1 cellular context compared by ENCODE assay signal in the genomic region with DNA sequence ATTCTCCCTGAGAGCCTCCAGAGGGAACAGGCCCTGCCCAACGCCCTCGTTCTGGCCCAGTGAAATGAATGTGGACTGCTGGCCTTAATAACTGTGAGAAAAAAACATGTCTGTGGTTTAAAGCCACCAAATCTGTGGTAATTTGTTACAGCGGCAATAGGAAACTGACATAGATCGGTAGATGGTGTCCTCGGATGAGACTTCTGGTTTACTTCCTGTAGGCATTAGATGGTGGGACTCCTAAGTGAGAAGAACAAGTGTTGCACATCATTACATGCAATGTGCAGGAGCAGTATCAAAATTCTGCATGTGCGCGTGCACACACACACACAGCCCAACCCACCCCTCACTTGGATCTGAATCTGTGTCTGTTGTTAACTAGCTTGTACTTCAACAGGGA.
TF ChIP-seq lines count a peak whose summit lies in the region.

No MANE protein-coding gene starts in this region.

TF ChIP-seq in WTC11, 78 proteins besides CTCF, POLR2A, EP300 and RAD21 (continued from another document):
- TF ChIP-seq, protein P1, sequence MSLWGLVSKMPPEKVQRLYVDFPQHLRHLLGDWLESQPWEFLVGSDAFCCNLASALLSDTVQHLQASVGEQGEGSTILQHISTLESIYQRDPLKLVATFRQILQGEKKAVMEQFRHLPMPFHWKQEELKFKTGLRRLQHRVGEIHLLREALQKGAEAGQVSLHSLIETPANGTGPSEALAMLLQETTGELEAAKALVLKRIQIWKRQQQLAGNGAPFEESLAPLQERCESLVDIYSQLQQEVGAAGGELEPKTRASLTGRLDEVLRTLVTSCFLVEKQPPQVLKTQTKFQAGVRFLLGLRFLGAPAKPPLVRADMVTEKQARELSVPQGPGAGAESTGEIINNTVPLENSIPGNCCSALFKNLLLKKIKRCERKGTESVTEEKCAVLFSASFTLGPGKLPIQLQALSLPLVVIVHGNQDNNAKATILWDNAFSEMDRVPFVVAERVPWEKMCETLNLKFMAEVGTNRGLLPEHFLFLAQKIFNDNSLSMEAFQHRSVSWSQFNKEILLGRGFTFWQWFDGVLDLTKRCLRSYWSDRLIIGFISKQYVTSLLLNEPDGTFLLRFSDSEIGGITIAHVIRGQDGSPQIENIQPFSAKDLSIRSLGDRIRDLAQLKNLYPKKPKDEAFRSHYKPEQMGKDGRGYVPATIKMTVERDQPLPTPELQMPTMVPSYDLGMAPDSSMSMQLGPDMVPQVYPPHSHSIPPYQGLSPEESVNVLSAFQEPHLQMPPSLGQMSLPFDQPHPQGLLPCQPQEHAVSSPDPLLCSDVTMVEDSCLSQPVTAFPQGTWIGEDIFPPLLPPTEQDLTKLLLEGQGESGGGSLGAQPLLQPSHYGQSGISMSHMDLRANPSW (CRISPR knock-in tag; conservative IDR thresholded peaks at IDR 0.05; ENCODE audit: low read depth): no peak
- TF ChIP-seq, protein P2, sequence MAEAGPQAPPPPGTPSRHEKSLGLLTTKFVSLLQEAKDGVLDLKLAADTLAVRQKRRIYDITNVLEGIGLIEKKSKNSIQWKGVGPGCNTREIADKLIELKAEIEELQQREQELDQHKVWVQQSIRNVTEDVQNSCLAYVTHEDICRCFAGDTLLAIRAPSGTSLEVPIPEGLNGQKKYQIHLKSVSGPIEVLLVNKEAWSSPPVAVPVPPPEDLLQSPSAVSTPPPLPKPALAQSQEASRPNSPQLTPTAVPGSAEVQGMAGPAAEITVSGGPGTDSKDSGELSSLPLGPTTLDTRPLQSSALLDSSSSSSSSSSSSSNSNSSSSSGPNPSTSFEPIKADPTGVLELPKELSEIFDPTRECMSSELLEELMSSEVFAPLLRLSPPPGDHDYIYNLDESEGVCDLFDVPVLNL (CRISPR knock-in tag; IDR thresholded peaks at IDR 0.05; ENCODE audit: borderline replicate concordance, low read depth): no peak
TF ChIP-seq in WTC11: peak in this region for 0.
